Comparison of ENCODE assay signal across 17 cellular contexts in genomic region chrX:132258509-132258908, GRCh38. TPM values are rescaled to one million over a fixed set of nuclear protein-coding genes. Genes with fewer than 3 reads are reported as not detected.
A peak's percentile ranks its signal among the peaks of the same experiment; 100 is the strongest.
DNase-seq lines count a peak whose midpoint lies in the region; TF ChIP-seq lines count a peak whose summit lies in the region.
"Had no signal": no experiment of that assay in that cellular context is flagged by ENCODE, and none has a peak within 500 bp of the region (broad histone marks: within the 10 kb centered on the region; RNA-seq: fewer than 3 reads in every experiment).

No MANE protein-coding gene starts in this region.

- no peak overlapping the region for H3K4me3 ChIP-seq in endodermal cell (ENCODE audit: low read length)
- H3K4me3 ChIP-seq: BLaER1, HAP-1 had no signal

- no peak overlapping the region for H3K9ac ChIP-seq in endodermal cell (ENCODE audit: extremely low read depth, low read length, poor library complexity, severe bottlenecking)
- H3K9ac ChIP-seq: BLaER1 had no signal

- no peak overlapping the region for H3K4me3 Mint-ChIP-seq in endodermal cell
- H3K4me3 Mint-ChIP-seq: B cell; CD4-positive, CD25-positive, alpha-beta regulatory T cell; CD8-positive, alpha-beta T cell had no signal

- no peak overlapping the region for H3K27ac ChIP-seq in endodermal cell (ENCODE audit: low read depth, low read length)
- H3K27ac ChIP-seq: 22Rv1, BLaER1, C4-2B had no signal

- H3K9me3 ChIP-seq in endodermal cell (ENCODE audit: control insufficient read depth, low read length), result no peaks in the 10 kb centered on the region
- H3K9me3 ChIP-seq: BLaER1, Caco-2, HAP-1 had no signal

- no peaks in the 10 kb centered on the region for H3K9me3 Mint-ChIP-seq in endodermal cell
- H3K9me3 Mint-ChIP-seq: CD8-positive, alpha-beta T cell had no signal

- H3K27me3 ChIP-seq in endodermal cell (ENCODE audit: control insufficient read depth, insufficient read depth, low read length, poor library complexity, severe bottlenecking), result no peaks in the 10 kb centered on the region

- H3K27me3 Mint-ChIP-seq in endodermal cell (ENCODE audit: insufficient read depth), result no peaks in the 10 kb centered on the region
- H3K27me3 Mint-ChIP-seq: B cell; CD4-positive, CD25-positive, alpha-beta regulatory T cell had no signal

- peaks cover 3% of the 10 kb centered on the region for H3K4me1 Mint-ChIP-seq in endodermal cell
- H3K4me1 Mint-ChIP-seq: B cell; CD4-positive, CD25-positive, alpha-beta regulatory T cell had no signal

- 83% methylated on average over 1 of the region's 1 CpG; no CpG with 5 or more reads in 1 of the 2 experiments for WGBS in endodermal cell (ENCODE audit: insufficient coverage in 1 of 2, insufficient read length in 1 of 2), 2 experiments

- H3K4me1 ChIP-seq in endodermal cell (ENCODE audit: control insufficient read depth, insufficient read depth, low read length), result no peaks in the 10 kb centered on the region
- H3K4me1 ChIP-seq: BLaER1, Caco-2, HAP-1 had no signal

- no peak for TF ChIP-seq CTCF in endodermal cell (conservative IDR thresholded peaks at IDR 0.05)

- H3K27ac Mint-ChIP-seq in endodermal cell, result no peak overlapping the region
- H3K27ac Mint-ChIP-seq: B cell; CD4-positive, CD25-positive, alpha-beta regulatory T cell; CD8-positive, alpha-beta T cell had no signal

- H3K36me3 ChIP-seq in endodermal cell (ENCODE audit: control insufficient read depth, insufficient read depth, low read length), result no peaks in the 10 kb centered on the region
- H3K36me3 ChIP-seq: BLaER1, HAP-1 had no signal

- no peaks in the 10 kb centered on the region for H3K36me3 Mint-ChIP-seq in endodermal cell (ENCODE audit: low read depth)
- H3K36me3 Mint-ChIP-seq: CD8-positive, alpha-beta T cell had no signal

- DNase-seq in DMS53 (lab: John Stamatoyannopoulos, UW), result peak; percentile 7
- DNase-seq in DMS53 treated with DMSO at 0.1 percent for 48 hours (lab: John Stamatoyannopoulos, UW; ENCODE audit: unreplicated experiment), result no peak
- DNase-seq in HT1080 (ENCODE audit: low read depth), result peak; percentile 1
- DNase-seq in OCI-M1 (lab: John Stamatoyannopoulos, UW), result peak; percentile 7
- DNase-seq in endodermal cell, result no peak
- DNase-seq in NCI-H146 (lab: John Stamatoyannopoulos, UW), result no peak
- DNase-seq: Caco-2; CD4-positive, CD25-positive, alpha-beta regulatory T cell; CD8-positive, alpha-beta T cell; DMS153; DMS79 treated with DMSO at 0.1 percent for 48 hours; GOT3 had no signal

RNA-seq across cellular contexts. Expression of gene RAP2C, which starts 39.3 kb away (rescaled TPM):
- 10.4 and 14.8 TPM in 2 replicates for total RNA-seq in HT1080 (2014; rRNA removed; shearing (Covaris generic))
- polyA plus RNA-seq in HT1080 (2015; cell fraction: cytosol; rRNA removed), result 18.7 and 22.1 TPM in 2 replicates
- 14.0 and 14.7 TPM in 2 replicates for polyA plus RNA-seq in HT1080 (2015; cell fraction: nucleus; rRNA removed)
- 10 to 100 TPM; 39.7 to 60.8 TPM for total RNA-seq in endodermal cell
- 28.7 TPM for polyA plus RNA-seq in endodermal cell (2013, experiment 1 of 2)
- 28.2 TPM for polyA plus RNA-seq in endodermal cell (2013, experiment 2 of 2)

Comparison
In these comparisons a context has a peak if more than half of its experiments do, and no peak if none do; other contexts are left out.
1. DNase-seq: peak in DMS53 (single experiment), HT1080 (single experiment) and OCI-M1 (single experiment); none in DMS53 treated with DMSO at 0.1 percent for 48 hours (single experiment), endodermal cell (single experiment) and NCI-H146 (single experiment).